1 cellular context compared by ENCODE assay signal in genomic region chr11:1544536-1544935, GRCh38.
TF ChIP-seq lines count a peak whose summit lies in the region.

No MANE protein-coding gene starts in this region.

TF ChIP-seq in H1, 55 proteins besides CTCF, POLR2A, EP300 and RAD21:
- TF ChIP-seq CBX5 (IDR thresholded peaks at IDR 0.05; ENCODE audit: low read depth, low read length) (no peak), MAFK (IDR thresholded peaks at IDR 0.05; ENCODE audit: low read depth, low read length) (no peak), EZH2 (IDR thresholded peaks at IDR 0.05; ENCODE audit: low read depth, low read length, severe bottlenecking) (no peak), CEBPB (IDR thresholded peaks at IDR 0.05; ENCODE audit: low read depth, low read length) (no peak), SP1 (IDR thresholded peaks at IDR 0.05; ENCODE audit: low read depth, low read length) (no peak), POU5F1 (IDR thresholded peaks at IDR 0.05; ENCODE audit: low read depth, low read length) (no peak)
